ENCODE assay signal across 8 cellular contexts in the genomic region with DNA sequence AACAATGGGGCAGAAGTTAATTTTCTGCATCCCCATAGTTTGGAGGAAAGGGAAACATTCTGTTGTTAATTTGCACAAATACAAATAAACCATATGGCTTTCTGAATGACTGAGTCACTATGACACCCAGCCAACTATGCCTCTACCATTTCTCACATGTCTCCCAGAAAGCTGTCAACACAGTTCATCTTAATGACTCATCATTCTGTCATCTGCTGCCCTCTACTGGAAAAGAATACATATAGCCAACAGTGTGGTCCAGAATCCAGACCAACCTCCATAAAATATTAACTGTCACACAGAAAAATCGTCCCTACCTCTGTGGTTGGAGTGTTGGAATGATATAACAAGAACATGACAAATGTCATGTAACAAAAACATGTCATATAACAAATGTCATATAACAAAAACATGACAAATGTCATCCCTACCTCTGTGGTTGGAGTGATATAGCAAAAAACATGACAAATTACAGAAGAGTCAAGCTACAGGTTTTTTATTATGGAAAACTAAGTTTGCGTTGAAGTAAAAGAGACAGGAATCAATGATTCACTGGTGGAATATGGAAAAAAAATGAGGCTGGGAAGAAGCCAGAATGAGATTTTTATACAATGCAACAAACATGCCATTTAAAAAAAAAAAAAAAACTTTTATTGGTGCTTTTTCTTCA. TPM values are rescaled to one million over a fixed set of nuclear protein-coding genes. Genes with fewer than 3 reads are reported as not detected.
DNase-seq lines count a peak whose midpoint lies in the region; ATAC-seq and TF ChIP-seq lines count a peak whose summit lies in the region.

No MANE protein-coding gene starts in this region.

- H3K27ac ChIP-seq in cardiac muscle cell = no peak overlapping the region

- ATAC-seq in activated CD8-positive, alpha-beta memory T cell treated with anti-CD3 and anti-CD28 coated beads, Interleukin-2, amount 10 ng/mL, durations not matched to agents 7 days and 5 days = peak; percentile 95
- ATAC-seq in GM21381 (IDR thresholded peaks at IDR 0.05; ENCODE audit: unreplicated experiment) = peak; percentile 98
- peak; percentile 99 for ATAC-seq in HG03520 (IDR thresholded peaks at IDR 0.05; ENCODE audit: unreplicated experiment)
- peak; percentile 89 for ATAC-seq in activated CD8-positive, alpha-beta T cell treated with anti-CD3 and anti-CD28 coated beads, Interleukin-2, amount 10 ng/mL, durations not matched to agents 7 days and 5 days

- CTCF ChIA-PET in activated CD8-positive, alpha-beta memory T cell treated with anti-CD3 and anti-CD28 coated beads, Interleukin-2, amount 10 ng/mL, durations not matched to agents 7 days and 5 days (lab: Charles Lee) = interaction anchor here (0.7 to 6.7 kb wide), 7 partner anchors 10 to 1603 kb away, joined by 3 to 50 read pairs (median 4); a partner anchor contains a TSS
- CTCF ChIA-PET in activated CD8-positive, alpha-beta T cell treated with anti-CD3 and anti-CD28 coated beads, Interleukin-2, amount 10 ng/mL, durations not matched to agents 7 days and 5 days (lab: Charles Lee) = interaction anchor here (0.9 to 6.3 kb wide), 9 partner anchors 10 to 563 kb away, joined by 3 to 48 read pairs (median 4); no protein-coding TSS in a partner anchor

- H3K27me3 ChIP-seq in cardiac muscle cell = peaks cover 6% of the 10 kb centered on the region

- H3K4me3 Mint-ChIP-seq in activated CD8-positive, alpha-beta memory T cell treated with anti-CD3 and anti-CD28 coated beads, Interleukin-2, amount 10 ng/mL, durations not matched to agents 7 days and 5 days = no peak overlapping the region
- no peak overlapping the region for H3K4me3 Mint-ChIP-seq in activated CD8-positive, alpha-beta T cell treated with anti-CD3 and anti-CD28 coated beads, Interleukin-2, amount 10 ng/mL, durations not matched to agents 7 days and 5 days

- H3K9me3 Mint-ChIP-seq in activated CD8-positive, alpha-beta memory T cell treated with anti-CD3 and anti-CD28 coated beads, Interleukin-2, amount 10 ng/mL, durations not matched to agents 7 days and 5 days (ENCODE audit: low read depth) = no peaks in the 10 kb centered on the region
- no peaks in the 10 kb centered on the region for H3K9me3 Mint-ChIP-seq in activated CD8-positive, alpha-beta T cell treated with anti-CD3 and anti-CD28 coated beads, Interleukin-2, amount 10 ng/mL, durations not matched to agents 7 days and 5 days (ENCODE audit: insufficient read depth)

- H3K27ac Mint-ChIP-seq in activated CD8-positive, alpha-beta memory T cell treated with anti-CD3 and anti-CD28 coated beads, Interleukin-2, amount 10 ng/mL, durations not matched to agents 7 days and 5 days = no peak overlapping the region
- no peak overlapping the region for H3K27ac Mint-ChIP-seq in activated CD8-positive, alpha-beta T cell treated with anti-CD3 and anti-CD28 coated beads, Interleukin-2, amount 10 ng/mL, durations not matched to agents 7 days and 5 days

- peak; percentile 74 for TF ChIP-seq CTCF in cardiac muscle cell (IDR thresholded peaks at IDR 0.05; ENCODE audit: low read depth, low read length)
- TF ChIP-seq CTCF in retinal pigment epithelial cell (conservative IDR thresholded peaks at IDR 0.05; ENCODE audit: low read depth, low read length) = peak; percentile 73

- H3K27me3 Mint-ChIP-seq in activated CD8-positive, alpha-beta memory T cell treated with anti-CD3 and anti-CD28 coated beads, Interleukin-2, amount 10 ng/mL, durations not matched to agents 7 days and 5 days = peaks cover 23% of the 10 kb centered on the region
- peaks cover 5% of the 10 kb centered on the region for H3K27me3 Mint-ChIP-seq in activated CD8-positive, alpha-beta T cell treated with anti-CD3 and anti-CD28 coated beads, Interleukin-2, amount 10 ng/mL, durations not matched to agents 7 days and 5 days (ENCODE audit: low read depth)

- H3K9me3 ChIP-seq in cardiac muscle cell (ENCODE audit: low read depth) = no peaks in the 10 kb centered on the region

- DNase-seq in activated CD8-positive, alpha-beta memory T cell treated with anti-CD3 and anti-CD28 coated beads, Interleukin-2, amount 10 ng/mL, durations not matched to agents 7 days and 5 days = no peak
- DNase-seq in activated CD8-positive, alpha-beta memory T cell treated with anti-CD3 and anti-CD28 coated beads for 24 hours = no peak
- DNase-seq in NCI-H460 (ENCODE audit: extremely low read depth, low read depth) (peak; percentile 81), cardiac muscle cell (ENCODE audit: low read depth in 1 of 2, low spot score in 1 of 2) (peak; percentile 71 to 90), retinal pigment epithelial cell (ENCODE audit: low read depth) (peak; percentile 61)
- DNase-seq in activated CD8-positive, alpha-beta T cell treated with anti-CD3 and anti-CD28 coated beads, Interleukin-2, amount 10 ng/mL, durations not matched to agents 7 days and 5 days = peak; percentile 33

- no peaks in the 10 kb centered on the region for H3K36me3 Mint-ChIP-seq in activated CD8-positive, alpha-beta memory T cell treated with anti-CD3 and anti-CD28 coated beads, Interleukin-2, amount 10 ng/mL, durations not matched to agents 7 days and 5 days
- H3K36me3 Mint-ChIP-seq in activated CD8-positive, alpha-beta T cell treated with anti-CD3 and anti-CD28 coated beads, Interleukin-2, amount 10 ng/mL, durations not matched to agents 7 days and 5 days (ENCODE audit: low read depth) = no peaks in the 10 kb centered on the region

- peaks cover 2% of the 10 kb centered on the region for H3K4me1 Mint-ChIP-seq in activated CD8-positive, alpha-beta memory T cell treated with anti-CD3 and anti-CD28 coated beads, Interleukin-2, amount 10 ng/mL, durations not matched to agents 7 days and 5 days
- no peaks in the 10 kb centered on the region for H3K4me1 Mint-ChIP-seq in activated CD8-positive, alpha-beta T cell treated with anti-CD3 and anti-CD28 coated beads, Interleukin-2, amount 10 ng/mL, durations not matched to agents 7 days and 5 days (ENCODE audit: low read depth)

- no peak overlapping the region for H3K4me3 ChIP-seq in cardiac muscle cell
- no peak overlapping the region for H3K4me3 ChIP-seq in retinal pigment epithelial cell (ENCODE audit: low read length)

- no peaks in the 10 kb centered on the region for H3K36me3 ChIP-seq in cardiac muscle cell

- POLR2A ChIA-PET in activated CD8-positive, alpha-beta T cell treated with anti-CD3 and anti-CD28 coated beads, Interleukin-2, amount 10 ng/mL, durations not matched to agents 7 days and 5 days (lab: Charles Lee) = no interaction called here

- H3K4me1 ChIP-seq in cardiac muscle cell (ENCODE audit: low read depth) = no peaks in the 10 kb centered on the region

RNA-seq across cellular contexts. Expression of a gene that starts 47.7 kb away (rescaled TPM):
- 10 to 100 TPM; 71.3 to 74.0 TPM for total RNA-seq in activated CD8-positive, alpha-beta memory T cell treated with anti-CD3 and anti-CD28 coated beads, Interleukin-2, amount 10 ng/mL, durations not matched to agents 7 days and 5 days
- 27.7 and 28.7 TPM in 2 replicates for total RNA-seq in NCI-H460 (2014; rRNA removed; shearing (Covaris generic))
- 17.6 and 21.6 TPM in 2 replicates for polyA plus RNA-seq in NCI-H460 (2014; cell fraction: nucleus; rRNA removed)
- total RNA-seq in activated CD8-positive, alpha-beta T cell treated with anti-CD3 and anti-CD28 coated beads, Interleukin-2, amount 10 ng/mL, durations not matched to agents 7 days and 5 days = 10 to 100 TPM; 46.9 to 54.0 TPM
- 11.2 and 24.5 TPM in 2 replicates for total RNA-seq in cardiac muscle cell
- 31.9 and 47.8 TPM in 2 replicates for polyA plus RNA-seq in cardiac muscle cell

Comparison
In these comparisons a context has a peak if more than half of its experiments do, and no peak if none do; other contexts are left out.
1. DNase-seq: peak in NCI-H460 (single experiment), activated CD8-positive, alpha-beta T cell treated with anti-CD3 and anti-CD28 coated beads, Interleukin-2, amount 10 ng/mL, durations not matched to agents 7 days and 5 days (single experiment), cardiac muscle cell (2 of 2) and retinal pigment epithelial cell (single experiment); none in activated CD8-positive, alpha-beta memory T cell treated with anti-CD3 and anti-CD28 coated beads, Interleukin-2, amount 10 ng/mL, durations not matched to agents 7 days and 5 days (single experiment) and activated CD8-positive, alpha-beta memory T cell treated with anti-CD3 and anti-CD28 coated beads for 24 hours (single experiment).
2. Peak in every context shown above with its lines, with median percentiles within 50 percentile points of each other: ATAC-seq.